In the genomic region with DNA sequence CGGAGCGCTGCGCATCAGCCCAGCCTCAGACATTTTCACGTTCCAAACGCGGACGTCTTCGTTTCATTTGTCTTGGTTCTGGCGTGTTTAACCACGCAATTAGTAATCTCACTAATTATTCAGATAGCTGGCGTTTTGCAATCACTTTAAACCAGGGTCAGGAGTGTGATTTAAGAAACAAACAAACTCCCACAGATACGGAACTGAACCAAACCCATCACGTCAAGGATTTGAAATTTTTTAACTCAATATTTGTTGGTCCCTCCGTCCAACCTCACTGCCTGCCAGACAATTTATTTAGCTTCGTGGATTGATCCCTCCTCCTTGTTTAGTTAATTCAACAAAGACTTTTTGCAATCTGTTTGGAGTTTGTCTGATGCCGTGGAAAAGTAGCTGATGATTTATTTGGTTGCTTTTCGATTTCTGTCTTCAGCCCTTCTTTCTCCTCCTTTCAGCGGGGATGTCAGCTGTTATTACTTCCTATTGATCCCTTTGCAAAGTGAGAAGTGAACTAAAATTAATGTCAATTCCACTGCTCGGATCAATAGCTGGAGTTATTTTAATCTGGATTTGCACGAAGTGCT, we compare ENCODE assay signal across 1 cellular context.
TF ChIP-seq lines count a peak whose summit lies in the region.

No MANE protein-coding gene starts in this region.

TF ChIP-seq in WTC11, 78 proteins besides CTCF, POLR2A, EP300 and RAD21 (continued from another document):
- TF ChIP-seq, protein P1, sequence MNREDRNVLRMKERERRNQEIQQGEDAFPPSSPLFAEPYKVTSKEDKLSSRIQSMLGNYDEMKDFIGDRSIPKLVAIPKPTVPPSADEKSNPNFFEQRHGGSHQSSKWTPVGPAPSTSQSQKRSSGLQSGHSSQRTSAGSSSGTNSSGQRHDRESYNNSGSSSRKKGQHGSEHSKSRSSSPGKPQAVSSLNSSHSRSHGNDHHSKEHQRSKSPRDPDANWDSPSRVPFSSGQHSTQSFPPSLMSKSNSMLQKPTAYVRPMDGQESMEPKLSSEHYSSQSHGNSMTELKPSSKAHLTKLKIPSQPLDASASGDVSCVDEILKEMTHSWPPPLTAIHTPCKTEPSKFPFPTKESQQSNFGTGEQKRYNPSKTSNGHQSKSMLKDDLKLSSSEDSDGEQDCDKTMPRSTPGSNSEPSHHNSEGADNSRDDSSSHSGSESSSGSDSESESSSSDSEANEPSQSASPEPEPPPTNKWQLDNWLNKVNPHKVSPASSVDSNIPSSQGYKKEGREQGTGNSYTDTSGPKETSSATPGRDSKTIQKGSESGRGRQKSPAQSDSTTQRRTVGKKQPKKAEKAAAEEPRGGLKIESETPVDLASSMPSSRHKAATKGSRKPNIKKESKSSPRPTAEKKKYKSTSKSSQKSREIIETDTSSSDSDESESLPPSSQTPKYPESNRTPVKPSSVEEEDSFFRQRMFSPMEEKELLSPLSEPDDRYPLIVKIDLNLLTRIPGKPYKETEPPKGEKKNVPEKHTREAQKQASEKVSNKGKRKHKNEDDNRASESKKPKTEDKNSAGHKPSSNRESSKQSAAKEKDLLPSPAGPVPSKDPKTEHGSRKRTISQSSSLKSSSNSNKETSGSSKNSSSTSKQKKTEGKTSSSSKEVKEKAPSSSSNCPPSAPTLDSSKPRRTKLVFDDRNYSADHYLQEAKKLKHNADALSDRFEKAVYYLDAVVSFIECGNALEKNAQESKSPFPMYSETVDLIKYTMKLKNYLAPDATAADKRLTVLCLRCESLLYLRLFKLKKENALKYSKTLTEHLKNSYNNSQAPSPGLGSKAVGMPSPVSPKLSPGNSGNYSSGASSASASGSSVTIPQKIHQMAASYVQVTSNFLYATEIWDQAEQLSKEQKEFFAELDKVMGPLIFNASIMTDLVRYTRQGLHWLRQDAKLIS (CRISPR knock-in tag; IDR thresholded peaks at IDR 0.05; ENCODE audit: borderline replicate concordance), result no peak
- TF ChIP-seq HMGA2 (CRISPR knock-in tag; IDR thresholded peaks at IDR 0.05), result no peak
